ENCODE assay signal across 11 cellular contexts in the genomic region with DNA sequence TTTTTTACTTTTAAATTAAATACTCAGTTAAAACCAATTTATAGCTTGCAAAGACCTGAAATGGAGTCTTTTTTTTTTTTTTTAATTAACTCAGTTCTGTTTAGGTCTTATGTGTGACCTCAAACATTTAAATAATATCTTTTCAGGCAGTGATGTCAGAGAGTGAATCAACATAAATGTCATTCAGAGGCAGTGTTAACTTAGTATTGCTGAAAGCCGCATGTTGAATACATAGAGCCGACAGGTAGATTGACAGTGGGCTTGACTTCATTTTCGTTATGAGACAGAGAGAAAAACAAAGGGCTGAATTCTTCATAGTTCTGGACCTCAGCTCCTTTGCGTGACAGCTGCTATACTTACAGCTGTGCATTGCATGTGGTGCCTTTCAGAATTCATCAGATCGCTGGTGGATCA. TPM values are rescaled to one million over a fixed set of nuclear protein-coding genes. Genes with fewer than 3 reads are reported as not detected.
DNase-seq lines count a peak whose midpoint lies in the region; ATAC-seq and TF ChIP-seq lines count a peak whose summit lies in the region.
"Had no signal": no experiment of that assay in that cellular context is flagged by ENCODE, and none has a peak within 500 bp of the region (broad histone marks: within the 10 kb centered on the region; RNA-seq: fewer than 3 reads in every experiment).

No MANE protein-coding gene starts in this region.

- ATAC-seq in CD8-positive, alpha-beta T cell, result no peak
- ATAC-seq in naive B cell (ENCODE audit: low read depth in 2 of 2) (no peak), omental fat pad (ENCODE audit: low FRiP score) (no peak)
- ATAC-seq in activated CD4-positive, alpha-beta T cell treated with anti-CD3 and anti-CD28 coated beads for 36 hours, result no peak

- H3K4me3 Mint-ChIP-seq in CD8-positive, alpha-beta T cell, result peak overlapping the region; percentile 24
- peak overlapping the region in 6 of 8 donors; percentile 24 to 98 (median 74) for H3K4me3 Mint-ChIP-seq in naive B cell
- H3K4me3 Mint-ChIP-seq in activated CD4-positive, alpha-beta T cell treated with anti-CD3 and anti-CD28 coated beads for 36 hours, result no peak overlapping the region

- peak overlapping the region; percentile 99 for H3K4me2 ChIP-seq in SU-DHL-6 (ENCODE audit: low read depth, low read length, poor library complexity, severe bottlenecking)

- no peak for TF ChIP-seq CTCF in CD8-positive, alpha-beta T cell (IDR thresholded peaks at IDR 0.05)
- TF ChIP-seq CTCF in GM20000 (IDR thresholded peaks at IDR 0.05; ENCODE audit: extremely low read depth, missing control alignments) (no peak), SU-DHL-6 (IDR thresholded peaks at IDR 0.05; ENCODE audit: insufficient read depth, low read length, poor library complexity, severe bottlenecking) (no peak), omental fat pad (IDR thresholded peaks at IDR 0.05) (no peak)

- H2AFZ ChIP-seq in SU-DHL-6 (ENCODE audit: low read depth, low read length, severe bottlenecking), result no peak overlapping the region

- H3K4me3 ChIP-seq in CD8-positive, alpha-beta T cell (ENCODE audit: low read depth, low read length), result no peak overlapping the region
- H3K4me3 ChIP-seq in SU-DHL-6 (ENCODE audit: insufficient read depth, low read length, poor library complexity, severe bottlenecking), result peak overlapping the region; percentile 64

- peaks cover 43% of the 10 kb centered on the region for H3K36me3 Mint-ChIP-seq in CD8-positive, alpha-beta T cell
- H3K36me3 Mint-ChIP-seq in naive B cell, result peaks cover 7 to 13% of the 10 kb centered on the region in 2 donors
- peaks cover 32% of the 10 kb centered on the region for H3K36me3 Mint-ChIP-seq in activated CD4-positive, alpha-beta T cell treated with anti-CD3 and anti-CD28 coated beads for 36 hours (ENCODE audit: low read depth)

- CTCF ChIA-PET in CD8-positive, alpha-beta T cell (lab: Charles Lee), result interaction anchor here (0.7 to 1.1 kb wide), 3 partner anchors 40 to 277 kb away, joined by 3 read pairs; no protein-coding TSS in a partner anchor
- CTCF ChIA-PET in activated CD4-positive, alpha-beta T cell treated with anti-CD3 and anti-CD28 coated beads for 36 hours (lab: Charles Lee), result interaction anchor here (0.5 to 0.7 kb wide), 2 partner anchors 21 to 1539 kb away, joined by 3 to 4 read pairs; no protein-coding TSS in a partner anchor

- no peak for DNase-seq in CD8-positive, alpha-beta T cell
- peak; percentile 72 for DNase-seq in GM20000 (ENCODE audit: low spot score)
- DNase-seq in naive B cell, result no peak
- DNase-seq in omental fat pad (ENCODE audit: low spot score), result no peak
- DNase-seq in SIG-M5 treated with dmso at 0.1 percent for 504 hours (lab: John Stamatoyannopoulos, UW; ENCODE audit: unreplicated experiment), result no peak
- DNase-seq in DMS114 treated with DMSO at 0.1 percent for 48 hours (lab: John Stamatoyannopoulos, UW; ENCODE audit: unreplicated experiment), result no peak
- no peak for DNase-seq in activated CD4-positive, alpha-beta T cell treated with anti-CD3 and anti-CD28 coated beads for 36 hours
- DNase-seq: DMS79 treated with DMSO at 0.1 percent for 48 hours; stimulated activated CD4-positive, alpha-beta T cell treated with anti-CD3 and anti-CD28 coated beads, Interleukin-2, amount 100 ng/mL, for 24 hours; upper lobe of left lung had no signal

- peaks cover 71% of the 10 kb centered on the region for H3K4me1 Mint-ChIP-seq in CD8-positive, alpha-beta T cell (ENCODE audit: low read depth)
- H3K4me1 Mint-ChIP-seq in naive B cell, result peaks cover 55 to 80% (median 62%) of the 10 kb centered on the region in 3 donors
- peaks cover 63% of the 10 kb centered on the region for H3K4me1 Mint-ChIP-seq in activated CD4-positive, alpha-beta T cell treated with anti-CD3 and anti-CD28 coated beads for 36 hours

- intact Hi-C loops in CD8-positive, alpha-beta T cell (cut with DNase I, micrococcal nuclease), result loop anchor here in 1 of 2 experiments (5.0 kb wide), 1 partner anchor 61 kb away; no protein-coding TSS in a partner anchor
- intact Hi-C loops in activated CD4-positive, alpha-beta T cell treated with anti-CD3 and anti-CD28 coated beads for 36 hours (cut with DNase I, micrococcal nuclease), result no loop called here

- H3K27ac ChIP-seq in CD8-positive, alpha-beta T cell (ENCODE audit: low read depth, low read length), result no peak overlapping the region
- H3K27ac ChIP-seq in SU-DHL-6 (ENCODE audit: low read depth, low read length), result peak overlapping the region; percentile 23; the same call in 1 of the 2 replicates

- no peaks in the 10 kb centered on the region for H3K36me3 ChIP-seq in CD8-positive, alpha-beta T cell (ENCODE audit: insufficient read depth, low read length)
- peaks cover 27% of the 10 kb centered on the region for H3K36me3 ChIP-seq in SU-DHL-6 (ENCODE audit: low read length)
- H3K36me3 ChIP-seq: upper lobe of left lung had no signal

- H3K9me2 ChIP-seq in SU-DHL-6 (replicated peaks; ENCODE audit: insufficient read depth, low read length), result no peaks in the 10 kb centered on the region

- no peaks in the 10 kb centered on the region for H3K9me3 Mint-ChIP-seq in CD8-positive, alpha-beta T cell
- no peaks in the 10 kb centered on the region for H3K9me3 Mint-ChIP-seq in naive B cell
- H3K9me3 Mint-ChIP-seq in activated CD4-positive, alpha-beta T cell treated with anti-CD3 and anti-CD28 coated beads for 36 hours (ENCODE audit: low read depth), result no peaks in the 10 kb centered on the region

- H3F3A ChIP-seq in SU-DHL-6 (ENCODE audit: insufficient read depth), result peaks cover 17% of the 10 kb centered on the region

- H3K27me3 Mint-ChIP-seq in CD8-positive, alpha-beta T cell (ENCODE audit: low read depth), result no peaks in the 10 kb centered on the region
- no peaks in the 10 kb centered on the region for H3K27me3 Mint-ChIP-seq in naive B cell
- no peaks in the 10 kb centered on the region for H3K27me3 Mint-ChIP-seq in activated CD4-positive, alpha-beta T cell treated with anti-CD3 and anti-CD28 coated beads for 36 hours

- H3K27ac Mint-ChIP-seq in CD8-positive, alpha-beta T cell, result no peak overlapping the region
- peak overlapping the region in 2 of 6 donors; percentile 64 to 96 for H3K27ac Mint-ChIP-seq in naive B cell
- H3K27ac Mint-ChIP-seq in activated CD4-positive, alpha-beta T cell treated with anti-CD3 and anti-CD28 coated beads for 36 hours, result no peak overlapping the region

- peak overlapping the region; percentile 86 for H3K9ac ChIP-seq in SU-DHL-6 (ENCODE audit: low read length)

- peaks cover 49% of the 10 kb centered on the region for H4K20me1 ChIP-seq in SU-DHL-6 (ENCODE audit: low read depth, low read length)

- H3K27me3 ChIP-seq in CD8-positive, alpha-beta T cell (ENCODE audit: insufficient read depth, low read length), result no peaks in the 10 kb centered on the region
- H3K27me3 ChIP-seq in SU-DHL-6 (ENCODE audit: low read length), result no peaks in the 10 kb centered on the region
- H3K27me3 ChIP-seq: upper lobe of left lung had no signal

- POLR2A ChIA-PET in CD8-positive, alpha-beta T cell (lab: Charles Lee), result no interaction called here
- POLR2A ChIA-PET in activated CD4-positive, alpha-beta T cell treated with anti-CD3 and anti-CD28 coated beads for 36 hours (lab: Charles Lee), result interaction anchor here (0.6 kb wide), 2 partner anchors 44 to 90 kb away, joined by 3 to 4 read pairs; no protein-coding TSS in a partner anchor

- H3K4me1 ChIP-seq in CD8-positive, alpha-beta T cell (ENCODE audit: insufficient read depth, low read length), result peaks cover 64% of the 10 kb centered on the region

- H3K9me3 ChIP-seq in CD8-positive, alpha-beta T cell (ENCODE audit: low read length), result no peaks in the 10 kb centered on the region
- no peaks in the 10 kb centered on the region for H3K9me3 ChIP-seq in SU-DHL-6 (ENCODE audit: insufficient read depth, low read length)
- H3K9me3 ChIP-seq: upper lobe of left lung had no signal

- H3K79me2 ChIP-seq in SU-DHL-6 (ENCODE audit: insufficient read depth, low read length), result peaks cover 70% of the 10 kb centered on the region

RNA-seq across cellular contexts. Expression of gene PRDM2, which starts 51.5 kb away (rescaled TPM):
- 100 to 1,000 TPM; 170 to 180 TPM for total RNA-seq in CD8-positive, alpha-beta T cell
- 10 to 100 TPM; 18.4 to 49.1 (median 35.3) TPM for polyA plus RNA-seq in naive B cell (ENCODE audit: low read depth in 6 of 6)
- total RNA-seq in omental fat pad, result 10 to 100 TPM; 26.3 to 39.5 (median 34.6) TPM
- 10 to 100 TPM; 36.2 to 46.7 TPM for total RNA-seq in activated CD4-positive, alpha-beta T cell treated with anti-CD3 and anti-CD28 coated beads for 36 hours
